25 cellular contexts compared by ENCODE assay signal in the genomic region with DNA sequence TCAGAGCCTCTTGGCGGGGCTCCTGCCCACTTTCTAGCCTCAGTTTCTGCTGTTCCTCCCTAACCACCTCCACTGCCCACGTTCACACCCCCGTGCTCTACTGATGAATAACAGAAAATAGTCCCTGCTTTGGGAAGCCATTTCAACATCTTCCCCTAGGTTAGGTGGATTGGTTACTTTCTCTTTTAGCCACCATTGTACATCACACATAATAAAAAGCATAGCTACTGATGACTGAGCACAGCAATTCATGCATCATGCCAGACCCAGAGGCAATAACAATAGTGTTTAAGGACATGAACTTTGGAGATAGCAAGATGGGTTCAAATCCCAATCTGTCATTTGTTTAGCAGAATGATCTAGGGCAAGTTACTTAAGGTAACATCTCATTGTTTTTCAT.
DNase-seq lines count a peak whose midpoint lies in the region; ATAC-seq and TF ChIP-seq lines count a peak whose summit lies in the region.
"Had no signal": no experiment of that assay in that cellular context is flagged by ENCODE, and none has a peak within 500 bp of the region (broad histone marks: within the 10 kb centered on the region; RNA-seq: fewer than 3 reads in every experiment).

No MANE protein-coding gene starts in this region.

- no peaks in the 10 kb centered on the region for H3K36me3 Mint-ChIP-seq in activated CD4-positive, alpha-beta T cell treated with anti-CD3 and anti-CD28 coated beads for 36 hours (ENCODE audit: low read depth)
- peaks cover 14% of the 10 kb centered on the region for H3K36me3 Mint-ChIP-seq in natural killer cell treated with Interleukin-12 subunit alpha and Interleukin-12 subunit beta and Interleukin-15 and Interleukin-18, amount 100 ng/mL, for 72 hours
- peaks cover 18% of the 10 kb centered on the region for H3K36me3 Mint-ChIP-seq in natural killer cell
- peaks cover 44% of the 10 kb centered on the region for H3K36me3 Mint-ChIP-seq in neural progenitor cell
- H3K36me3 Mint-ChIP-seq: CD8-positive, alpha-beta T cell had no signal

- no peak overlapping the region for H3K4me3 ChIP-seq in neural progenitor cell

- H2AFZ ChIP-seq in neural progenitor cell (replicated peaks) = no peak overlapping the region

- no peaks in the 10 kb centered on the region for H3K9me3 Mint-ChIP-seq in activated CD4-positive, alpha-beta T cell treated with anti-CD3 and anti-CD28 coated beads for 36 hours (ENCODE audit: low read depth)
- H3K9me3 Mint-ChIP-seq in natural killer cell treated with Interleukin-12 subunit alpha and Interleukin-12 subunit beta and Interleukin-15 and Interleukin-18, amount 100 ng/mL, for 72 hours = peaks cover 4% of the 10 kb centered on the region
- H3K9me3 Mint-ChIP-seq in natural killer cell (peaks cover 0 to 4% of the 10 kb centered on the region in 2 donors), neural progenitor cell (no peaks in the 10 kb centered on the region)
- H3K9me3 Mint-ChIP-seq: CD8-positive, alpha-beta T cell had no signal

- no peaks in the 10 kb centered on the region for H3K79me2 ChIP-seq in neural progenitor cell (ENCODE audit: low read depth)

- CTCF ChIA-PET in activated CD4-positive, alpha-beta T cell treated with anti-CD3 and anti-CD28 coated beads for 36 hours (lab: Charles Lee) = no interaction called here

- no peaks in the 10 kb centered on the region for H3K27me3 ChIP-seq in neural progenitor cell

- no peak overlapping the region for H3K4me2 ChIP-seq in neural progenitor cell

- intact Hi-C loops in activated CD4-positive, alpha-beta T cell treated with anti-CD3 and anti-CD28 coated beads for 36 hours (cut with DNase I, micrococcal nuclease) = no loop called here
- intact Hi-C loops in natural killer cell (cut with micrococcal nuclease) = no loop called here

- H3K4me3 Mint-ChIP-seq in activated CD4-positive, alpha-beta T cell treated with anti-CD3 and anti-CD28 coated beads for 36 hours = no peak overlapping the region
- no peak overlapping the region for H3K4me3 Mint-ChIP-seq in natural killer cell treated with Interleukin-12 subunit alpha and Interleukin-12 subunit beta and Interleukin-15 and Interleukin-18, amount 100 ng/mL, for 72 hours
- no peak overlapping the region for H3K4me3 Mint-ChIP-seq in natural killer cell
- no peak overlapping the region for H3K4me3 Mint-ChIP-seq in neural progenitor cell
- H3K4me3 Mint-ChIP-seq: B cell; CD8-positive, alpha-beta T cell had no signal

- H3K27ac Mint-ChIP-seq in activated CD4-positive, alpha-beta T cell treated with anti-CD3 and anti-CD28 coated beads for 36 hours = peak overlapping the region; percentile 8
- H3K27ac Mint-ChIP-seq in natural killer cell treated with Interleukin-12 subunit alpha and Interleukin-12 subunit beta and Interleukin-15 and Interleukin-18, amount 100 ng/mL, for 72 hours = peak overlapping the region in 1 of 2 donors; percentile 3
- peak overlapping the region in 1 of 2 donors; percentile 15 for H3K27ac Mint-ChIP-seq in natural killer cell
- peak overlapping the region; percentile 28 for H3K27ac Mint-ChIP-seq in neural progenitor cell
- H3K27ac Mint-ChIP-seq: B cell; CD8-positive, alpha-beta T cell had no signal

- H3F3A ChIP-seq in neural progenitor cell (ENCODE audit: low read depth) = peaks cover under 1% of the 10 kb centered on the region

- H4K20me1 ChIP-seq in neural progenitor cell (ENCODE audit: low read depth) = no peaks in the 10 kb centered on the region

- H3K4me1 Mint-ChIP-seq in activated CD4-positive, alpha-beta T cell treated with anti-CD3 and anti-CD28 coated beads for 36 hours = peaks cover 7% of the 10 kb centered on the region
- peaks cover 32 to 36% of the 10 kb centered on the region in 2 donors for H3K4me1 Mint-ChIP-seq in natural killer cell treated with Interleukin-12 subunit alpha and Interleukin-12 subunit beta and Interleukin-15 and Interleukin-18, amount 100 ng/mL, for 72 hours (ENCODE audit: low read depth in 2 of 2)
- H3K4me1 Mint-ChIP-seq in natural killer cell (peaks cover 24 to 38% of the 10 kb centered on the region in 2 donors), neural progenitor cell (peaks cover 19% of the 10 kb centered on the region)
- H3K4me1 Mint-ChIP-seq: B cell had no signal

- no peaks in the 10 kb centered on the region for H3K9me3 ChIP-seq in neural progenitor cell (ENCODE audit: low read depth)
- H3K9me3 ChIP-seq: Caco-2 had no signal

- peaks cover 9% of the 10 kb centered on the region for H3K27me3 Mint-ChIP-seq in activated CD4-positive, alpha-beta T cell treated with anti-CD3 and anti-CD28 coated beads for 36 hours
- H3K27me3 Mint-ChIP-seq in natural killer cell treated with Interleukin-12 subunit alpha and Interleukin-12 subunit beta and Interleukin-15 and Interleukin-18, amount 100 ng/mL, for 72 hours = no peaks in the 10 kb centered on the region
- no peaks in the 10 kb centered on the region for H3K27me3 Mint-ChIP-seq in natural killer cell (ENCODE audit: low read depth in 2 of 2)
- no peaks in the 10 kb centered on the region for H3K27me3 Mint-ChIP-seq in neural progenitor cell (ENCODE audit: insufficient read depth, low read depth)

- TF ChIP-seq CTCF in natural killer cell (IDR thresholded peaks at IDR 0.05) (no peak), neural progenitor cell (IDR thresholded peaks at IDR 0.05) (no peak)

- H3K27ac ChIP-seq in neural progenitor cell = no peak overlapping the region
- H3K27ac ChIP-seq: 22Rv1, C4-2B, HL-60 had no signal

- H3K36me3 ChIP-seq in neural progenitor cell = no peaks in the 10 kb centered on the region

- POLR2A ChIA-PET in activated CD4-positive, alpha-beta T cell treated with anti-CD3 and anti-CD28 coated beads for 36 hours (lab: Charles Lee) = no interaction called here

- peak; percentile 57 for ATAC-seq in activated CD4-positive, alpha-beta T cell treated with anti-CD3 and anti-CD28 coated beads for 36 hours
- ATAC-seq in natural killer cell treated with Interleukin-12 subunit alpha and Interleukin-12 subunit beta and Interleukin-15 and Interleukin-18, amount 100 ng/mL, for 72 hours = peak; percentile 20 to 44
- ATAC-seq in natural killer cell = no peak
- ATAC-seq: CD8-positive, alpha-beta T cell; PC-3 had no signal

- H3K4me1 ChIP-seq in neural progenitor cell = peaks cover 4% of the 10 kb centered on the region

- H3K9ac ChIP-seq in neural progenitor cell = no peak overlapping the region

- no peak for DNase-seq in activated CD4-positive, alpha-beta T cell treated with anti-CD3 and anti-CD28 coated beads for 36 hours
- no peak for DNase-seq in activated CD4-positive, alpha-beta T cell treated with anti-CD3 and anti-CD28 coated beads, Interleukin-2, amount 50 U/mL, for 4 hours
- no peak for DNase-seq in natural killer cell treated with Interleukin-12 subunit alpha and Interleukin-12 subunit beta and Interleukin-15 and Interleukin-18, amount 100 ng/mL, for 72 hours (ENCODE audit: low spot score)
- DNase-seq in natural killer cell = no peak
- no peak for DNase-seq in neural progenitor cell (ENCODE audit: low spot score)
- DNase-seq in NAMALWA (ENCODE audit: low spot score) = no peak
- DNase-seq in NCI-H2227 treated with DMSO at 0.1 percent for 48 hours (lab: John Stamatoyannopoulos, UW) = no peak
- DNase-seq in activated gamma-delta T cell (lab: John Stamatoyannopoulos, UW) = no peak
- DNase-seq: Caco-2; CD8-positive, alpha-beta T cell; DMS 273 treated with DMSO at 0.1 percent for 48 hours; DMS79; GF-D8; Karpas-422; NCI-H1092 treated with DMSO at 0.1 percent for 48 hours; NCI-H1436 treated with DMSO at 0.1 percent for 48 hours; NCI-H187 treated with DMSO at 0.1 percent for 48 hours; NCI-H2171 treated with DMSO at 0.1 percent for 48 hours; NCI-H524; NCI-H748 treated with DMSO at 0.1 percent for 48 hours; PC-3 had no signal

Comparison
In these comparisons a context has a peak if more than half of its experiments do, and no peak if none do; other contexts are left out.
1. ATAC-seq: peak in activated CD4-positive, alpha-beta T cell treated with anti-CD3 and anti-CD28 coated beads for 36 hours (single experiment) and natural killer cell treated with Interleukin-12 subunit alpha and Interleukin-12 subunit beta and Interleukin-15 and Interleukin-18, amount 100 ng/mL, for 72 hours (2 of 2); none in natural killer cell (0 of 3).